Comparison of ENCODE assay signal across 16 cellular contexts in genomic region chr1:76866566-76866965, GRCh38. TPM values are rescaled to one million over a fixed set of nuclear protein-coding genes. Genes with fewer than 3 reads are reported as not detected.
DNase-seq lines count a peak whose midpoint lies in the region; ATAC-seq and TF ChIP-seq lines count a peak whose summit lies in the region.
"Had no signal": no experiment of that assay in that cellular context is flagged by ENCODE, and none has a peak within 500 bp of the region (broad histone marks: within the 10 kb centered on the region; RNA-seq: fewer than 3 reads in every experiment).

No MANE protein-coding gene starts in this region.

- H3K9me2 ChIP-seq in neural cell (ENCODE audit: insufficient read depth, low read length): no peaks in the 10 kb centered on the region

- H3K27ac ChIP-seq in VCaP (peak overlapping the region; percentile 78; the same call in 1 of the 2 replicates), neural cell (ENCODE audit: low read length) (no peak overlapping the region)
- H3K27ac ChIP-seq: C4-2B had no signal

- H4K20me1 ChIP-seq in neural cell (ENCODE audit: insufficient read depth): no peaks in the 10 kb centered on the region

- H3K27ac Mint-ChIP-seq in immature natural killer cell: no peak overlapping the region

- no peaks in the 10 kb centered on the region for H3K36me3 ChIP-seq in endocrine pancreas (ENCODE audit: control insufficient read depth, insufficient read depth, low read length)
- H3K36me3 ChIP-seq in neural cell (ENCODE audit: insufficient read depth, low read length): no peaks in the 10 kb centered on the region

- peaks cover 14 to 18% (median 15%) of the 10 kb centered on the region in 3 donors for H3K27me3 Mint-ChIP-seq in immature natural killer cell (ENCODE audit: low read depth in 3 of 3)

- DNase-seq in EH (ENCODE audit: low read depth): peak; percentile 29
- DNase-seq in immature natural killer cell: no peak
- DNase-seq in NCI-H526 treated with DMSO at 0.1 percent for 48 hours (lab: John Stamatoyannopoulos, UW): no peak
- DNase-seq in stimulated activated CD4-positive, alpha-beta T cell treated with anti-CD3 and anti-CD28 coated beads, Interleukin-1b, Interleukin-23, amount 100 ng/mL, for 48 hours: no peak
- DNase-seq: DMS153; NCI-H1417 treated with DMSO at 0.1 percent for 48 hours; NCI-H2029 treated with DMSO at 0.1 percent for 48 hours; NK-92 treated with Interleukin-12 subunit alpha and Interleukin-12 subunit beta, amount 100 ng/mL, for 24 hours; OCI-M1; RPMI8226 had no signal

- H3K79me2 ChIP-seq in neural cell (replicated peaks; ENCODE audit: insufficient read depth, low read length): peaks cover 52% of the 10 kb centered on the region

- no peak overlapping the region for H2AFZ ChIP-seq in neural cell (ENCODE audit: low read depth, low read length)

- H3K36me3 Mint-ChIP-seq in immature natural killer cell: no peaks in the 10 kb centered on the region

- H3K9me3 Mint-ChIP-seq in immature natural killer cell: peaks cover 0 to 2% (median 0%) of the 10 kb centered on the region in 6 donors
- H3K9me3 Mint-ChIP-seq: H9 had no signal

- peak overlapping the region; percentile 77 for H3K4me3 ChIP-seq in endocrine pancreas (ENCODE audit: control insufficient read depth, insufficient read depth, low read length)
- H3K4me3 ChIP-seq in neural cell (ENCODE audit: low read length): peak overlapping the region; percentile 91

- H3K27me3 ChIP-seq in endocrine pancreas (ENCODE audit: control insufficient read depth, insufficient read depth, low read length): no peaks in the 10 kb centered on the region
- no peaks in the 10 kb centered on the region for H3K27me3 ChIP-seq in neural cell (ENCODE audit: insufficient read depth, low read depth, low read length)

- no peak for TF ChIP-seq EP300 in neural cell (conservative IDR thresholded peaks at IDR 0.05; ENCODE audit: poor library complexity, severe bottlenecking)

- no peak overlapping the region for H3K9ac ChIP-seq in endocrine pancreas (ENCODE audit: control insufficient read depth, insufficient read depth, low read length)
- no peak overlapping the region for H3K9ac ChIP-seq in neural cell (ENCODE audit: low read length)

- no peak for TF ChIP-seq CTCF in VCaP (conservative IDR thresholded peaks at IDR 0.05)
- no peak for TF ChIP-seq CTCF in neural cell (IDR thresholded peaks at IDR 0.05; ENCODE audit: poor library complexity, severe bottlenecking)

- no peak overlapping the region for H3K4me3 Mint-ChIP-seq in immature natural killer cell

- H3F3A ChIP-seq in neural cell (ENCODE audit: insufficient read depth, low read length, poor library complexity, severe bottlenecking): no peaks in the 10 kb centered on the region

- H3K4me1 ChIP-seq in endocrine pancreas (ENCODE audit: control insufficient read depth, insufficient read depth, low read length): peaks cover 7% of the 10 kb centered on the region

- H3K9me3 ChIP-seq in endocrine pancreas (ENCODE audit: control insufficient read depth, low read length) (no peaks in the 10 kb centered on the region), neural cell (ENCODE audit: low read length) (no peaks in the 10 kb centered on the region)

- no peaks in the 10 kb centered on the region for H3K4me1 Mint-ChIP-seq in immature natural killer cell

- H3K4me2 ChIP-seq in neural cell (ENCODE audit: low read length): peak overlapping the region; percentile 20

- no peak for TF ChIP-seq RAD21 in neural cell (conservative IDR thresholded peaks at IDR 0.05)

- ATAC-seq in HG03097 (IDR thresholded peaks at IDR 0.05; ENCODE audit: low FRiP score, unreplicated experiment): no peak

TF ChIP-seq in neural cell, 6 proteins besides CTCF, POLR2A, EP300 and RAD21:
- TF ChIP-seq SMC3 (conservative IDR thresholded peaks at IDR 0.05; ENCODE audit: poor library complexity): no peak
- TF ChIP-seq MXI1 (conservative IDR thresholded peaks at IDR 0.05; ENCODE audit: poor library complexity, severe bottlenecking): no peak
- TF ChIP-seq TAF1 (IDR thresholded peaks at IDR 0.05; ENCODE audit: low read depth): no peak
- TF ChIP-seq EZH2 (IDR thresholded peaks at IDR 0.05; ENCODE audit: borderline replicate concordance, insufficient read depth, low read length, poor library complexity, severe bottlenecking): no peak
- no peak for TF ChIP-seq POLR2AphosphoS5 (IDR thresholded peaks at IDR 0.05)
- TF ChIP-seq REST (IDR thresholded peaks at IDR 0.05; ENCODE audit: borderline replicate concordance): no peak

RNA-seq across cellular contexts. Expression of gene ST6GALNAC5, which starts 0.7 kb away (rescaled TPM):
- polyA plus RNA-seq in neural cell (57.3 and 62.8 TPM in 2 replicates), immature natural killer cell (not detected)
- polyA minus RNA-seq in neural cell: 94.2 and 98.6 TPM in 2 replicates

Comparison
In these comparisons a context has a peak if more than half of its experiments do, and no peak if none do; other contexts are left out.
1. RNA of gene ST6GALNAC5, which starts 0.7 kb away (polyA plus RNA-seq): 57.3 to 62.8 TPM in neural cell; not detected in immature natural killer cell; every median in the first group is over 10 times any median in the second.